8 cellular contexts compared by ENCODE assay signal in genomic region chr5:149960272-149961185, GRCh38. TPM values are rescaled to one million over a fixed set of nuclear protein-coding genes. Genes with fewer than 3 reads are reported as not detected.
DNase-seq lines count a peak whose midpoint lies in the region; ATAC-seq, FAIRE-seq and TF ChIP-seq lines count a peak whose summit lies in the region.

Gene SLC26A2 (plus strand): TSS chr5:149960758. CDS start chr5:149977653, 16,895 bp downstream.

- peak; percentile 93 to 97 for TF ChIP-seq POLR2A in gastrocnemius medialis (IDR thresholded peaks at IDR 0.05)

- H3K36me3 Mint-ChIP-seq in brain, result peaks cover 4% of the 10 kb centered on the region

- no peak for TF ChIP-seq CTCF in 22Rv1 (IDR thresholded peaks at IDR 0.05)
- no peak for TF ChIP-seq CTCF in brain (conservative IDR thresholded peaks at IDR 0.05)
- TF ChIP-seq CTCF in gastrocnemius medialis (IDR thresholded peaks at IDR 0.05 in 4 of 5, conservative IDR thresholded peaks at IDR 0.05 in 1 of 5), result peak in 1 of 5 experiments; percentile 14

- H3K27ac ChIP-seq in 22Rv1, result peak within 1 kb of the TSS; percentile 75
- peak within 1 kb of the TSS; percentile 89 to 93 (median 90) for H3K27ac ChIP-seq in gastrocnemius medialis

- intact Hi-C loops in gastrocnemius medialis (cut with DNase I; ENCODE audit: low total_unique reads), result loop anchor here (1.0 to 5.0 kb wide), 3 partner anchors 28 to 103 kb away; partner anchors contain the start of genes HMGXB3 and TIGD6

- ATAC-seq in GM18519 (IDR thresholded peaks at IDR 0.05; ENCODE audit: low FRiP score, unreplicated experiment) (peak; percentile 97), HG03060 (IDR thresholded peaks at IDR 0.05; ENCODE audit: low read depth, unreplicated experiment) (peak; percentile 98), gastrocnemius medialis (peak; percentile 97 to 99)

- peaks cover 8 to 15% of the 10 kb centered on the region in 2 donors for H3K4me1 ChIP-seq in gastrocnemius medialis

- H3K4me3 Mint-ChIP-seq in brain, result peak within 1 kb of the TSS; percentile 92 to 98 (median 95)

- peaks cover 34% of the 10 kb centered on the region for H3K4me1 Mint-ChIP-seq in brain

- FAIRE-seq in TTC549 (lab: Jason Lieb, UNC), result peak; percentile 50

- no peaks in the 10 kb centered on the region for H3K36me3 ChIP-seq in gastrocnemius medialis

- no peaks in the 10 kb centered on the region for H3K9me3 ChIP-seq in gastrocnemius medialis

- DNase-seq in NCI-H2107 (lab: John Stamatoyannopoulos, UW) (peak; percentile 81), iPS DF 4.7 (ENCODE audit: extremely low read depth, low spot score) (peak; percentile 78), gastrocnemius medialis (peak; percentile 98 to 99)

- H3K27me3 ChIP-seq in gastrocnemius medialis, result no peaks in the 10 kb centered on the region

- H3K9me3 Mint-ChIP-seq in brain, result no peaks in the 10 kb centered on the region

- H3K4me3 ChIP-seq in gastrocnemius medialis, result peak within 1 kb of the TSS; percentile 83 to 97 (median 93)

- peak within 1 kb of the TSS; percentile 98 to 100 (median 99) for H3K27ac Mint-ChIP-seq in brain

- H3K27me3 Mint-ChIP-seq in brain, result peaks cover 12% of the 10 kb centered on the region

- in situ Hi-C loops in gastrocnemius medialis (cut with MboI; ENCODE audit: low sequenced_read_pairs in 4 of 4), result no loop called here

RNA-seq across cellular contexts. Expression of gene SLC26A2, which starts in this region (rescaled TPM):
- polyA plus RNA-seq in brain (ENCODE audit: insufficient read depth, low read depth, low replicate concordance), result 13.1 TPM
- total RNA-seq in gastrocnemius medialis, result 1 to 10 TPM; 3.0 to 9.9 (median 6.9) TPM

Comparison
In these comparisons a context has a peak if more than half of its experiments do, and no peak if none do; other contexts are left out.
1. Peak in every context shown above with its lines: DNase-seq, ATAC-seq, H3K4me3 ChIP-seq and H3K27ac ChIP-seq.